ENCODE assay signal across 21 cellular contexts in the genomic region with DNA sequence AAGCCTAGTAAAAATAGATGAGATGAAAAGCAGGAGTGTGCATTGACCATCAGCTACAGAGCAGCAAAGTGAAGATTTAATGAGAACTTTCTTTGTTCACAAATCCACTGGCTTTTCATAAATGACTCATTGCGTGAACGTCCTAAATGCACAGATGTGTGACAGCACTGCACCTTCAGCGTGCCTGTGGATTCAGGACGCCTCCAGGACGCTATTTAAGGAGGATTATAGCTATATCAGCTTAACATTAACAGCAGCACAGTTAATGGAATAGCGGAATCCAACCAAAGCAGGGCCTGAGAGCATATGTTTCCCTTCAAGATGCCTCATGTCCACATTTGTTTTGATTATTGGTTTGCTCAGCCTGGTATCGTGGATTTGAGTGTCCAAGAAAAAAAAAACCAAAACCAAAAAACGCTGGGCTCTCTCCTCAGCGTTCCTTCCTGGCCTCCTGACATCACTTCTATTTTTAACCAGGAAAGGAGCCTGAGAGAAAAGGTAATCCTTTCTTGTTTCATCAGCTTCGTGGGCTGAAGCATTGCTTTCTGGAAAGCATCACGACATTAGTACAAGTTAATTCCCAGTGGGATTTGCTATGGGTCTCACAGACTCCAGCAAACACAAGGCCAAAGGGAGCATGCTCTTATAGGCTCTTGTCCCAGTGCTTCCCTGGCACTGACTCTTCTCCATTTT.
"Had no signal": no experiment of that assay in that cellular context is flagged by ENCODE, and none has a peak within 500 bp of the region (broad histone marks: within the 10 kb centered on the region; RNA-seq: fewer than 3 reads in every experiment).

No MANE protein-coding gene starts in this region.

- H3K27ac ChIP-seq: brain microvascular endothelial cell, right lobe of liver, spleen, VCaP had no signal

- H3K27me3 ChIP-seq: brain microvascular endothelial cell, right lobe of liver, spleen had no signal

- H3K4me3 ChIP-seq: right lobe of liver, spleen had no signal

- H3K9me3 Mint-ChIP-seq: activated CD8-positive, alpha-beta T cell treated with anti-CD3 and anti-CD28 coated beads for 36 hours had no signal

- DNase-seq: activated CD4-positive, alpha-beta T cell treated with anti-CD3 and anti-CD28 coated beads for 36 hours; activated CD8-positive, alpha-beta T cell treated with anti-CD3 and anti-CD28 coated beads for 36 hours; activated gamma-delta T cell; activated naive CD8-positive, alpha-beta T cell treated with anti-CD3 and anti-CD28 coated beads for 36 hours; activated T-cell treated with anti-CD3 and anti-CD28 coated beads, Interleukin-2, amount 50 U/mL, for 72 hours; brain microvascular endothelial cell; endodermal cell; hippocampal formation; mammary epithelial cell; nephron progenitor cell; occipital lobe; right lobe of liver; SK-N-SH; spleen; stimulated activated naive CD8-positive, alpha-beta T cell treated with anti-CD3 and anti-CD28 coated beads, Interleukin-15, amount 100 ng/mL, for 72 hours; T-cell had no signal

- H3K36me3 ChIP-seq: brain microvascular endothelial cell, right lobe of liver, spleen had no signal

- H3K27me3 Mint-ChIP-seq: activated CD8-positive, alpha-beta T cell treated with anti-CD3 and anti-CD28 coated beads for 36 hours; progenitor cell of endocrine pancreas had no signal

- ATAC-seq: activated CD4-positive, alpha-beta T cell treated with anti-CD3 and anti-CD28 coated beads for 36 hours; activated CD8-positive, alpha-beta T cell treated with anti-CD3 and anti-CD28 coated beads for 36 hours; activated T-cell treated with anti-CD3 and anti-CD28 coated beads, Interleukin-2, amount 50 U/mL, for 72 hours; left lobe of liver; right lobe of liver; stimulated activated naive CD8-positive, alpha-beta T cell treated with anti-CD3 and anti-CD28 coated beads, Interleukin-15, amount 100 ng/mL, for 72 hours; T-cell had no signal

- FAIRE-seq: keratinocyte, urothelium cell line had no signal

- H3K4me1 ChIP-seq: right lobe of liver, spleen had no signal

- H3K36me3 Mint-ChIP-seq: activated naive CD8-positive, alpha-beta T cell treated with anti-CD3 and anti-CD28 coated beads for 36 hours; T-cell had no signal

- H3K9ac ChIP-seq: SK-N-SH had no signal

- H3K4me3 Mint-ChIP-seq: activated CD4-positive, alpha-beta T cell treated with anti-CD3 and anti-CD28 coated beads for 36 hours; activated CD8-positive, alpha-beta T cell treated with anti-CD3 and anti-CD28 coated beads for 36 hours; activated naive CD8-positive, alpha-beta T cell treated with anti-CD3 and anti-CD28 coated beads for 36 hours; activated T-cell treated with anti-CD3 and anti-CD28 coated beads, Interleukin-2, amount 50 U/mL, for 72 hours; endodermal cell; nephron progenitor cell; stimulated activated naive CD8-positive, alpha-beta T cell treated with anti-CD3 and anti-CD28 coated beads, Interleukin-15, amount 100 ng/mL, for 72 hours; T-cell had no signal

- H3K27ac Mint-ChIP-seq: activated CD4-positive, alpha-beta T cell treated with anti-CD3 and anti-CD28 coated beads for 36 hours; activated CD8-positive, alpha-beta T cell treated with anti-CD3 and anti-CD28 coated beads for 36 hours; activated naive CD8-positive, alpha-beta T cell treated with anti-CD3 and anti-CD28 coated beads for 36 hours; activated T-cell treated with anti-CD3 and anti-CD28 coated beads, Interleukin-2, amount 50 U/mL, for 72 hours; endodermal cell; nephron progenitor cell; progenitor cell of endocrine pancreas; stimulated activated naive CD8-positive, alpha-beta T cell treated with anti-CD3 and anti-CD28 coated beads, Interleukin-15, amount 100 ng/mL, for 72 hours; T-cell had no signal

- H3K9me3 ChIP-seq: right lobe of liver, SK-N-SH had no signal

- H3K4me1 Mint-ChIP-seq: activated CD4-positive, alpha-beta T cell treated with anti-CD3 and anti-CD28 coated beads for 36 hours; activated naive CD8-positive, alpha-beta T cell treated with anti-CD3 and anti-CD28 coated beads for 36 hours; endodermal cell; stimulated activated naive CD8-positive, alpha-beta T cell treated with anti-CD3 and anti-CD28 coated beads, Interleukin-15, amount 100 ng/mL, for 72 hours; T-cell had no signal

- H3K4me2 ChIP-seq: SK-N-SH had no signal
